Comparison of ENCODE assay signal across 13 cellular contexts in the genomic region with DNA sequence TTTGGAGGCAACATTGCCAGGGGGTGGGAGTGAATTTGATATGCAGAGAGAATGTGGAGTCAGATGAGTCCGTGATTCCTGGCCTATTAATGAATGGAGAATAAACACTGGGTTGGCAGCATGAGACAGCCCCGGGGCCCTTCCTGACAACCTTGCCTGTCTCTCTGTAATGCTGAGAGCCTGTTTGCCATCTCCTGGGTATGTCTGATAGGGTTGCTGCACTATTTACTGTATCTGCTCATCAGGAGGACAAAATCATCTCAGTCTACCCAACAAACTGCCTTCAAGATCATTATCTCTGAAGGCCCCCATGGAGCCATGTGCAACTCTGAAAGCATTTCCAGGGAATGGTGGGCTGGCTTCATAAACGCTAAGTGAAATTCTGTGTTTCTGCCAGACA.
DNase-seq lines count a peak whose midpoint lies in the region; ATAC-seq and TF ChIP-seq lines count a peak whose summit lies in the region.
"Had no signal": no experiment of that assay in that cellular context is flagged by ENCODE, and none has a peak within 500 bp of the region (broad histone marks: within the 10 kb centered on the region; RNA-seq: fewer than 3 reads in every experiment).

No MANE protein-coding gene starts in this region.

- ATAC-seq in SK-N-SH treated with all-trans-retinoic acid at 6 μM for 48 hours (peak; percentile 35; the same call in 1 of the 3 replicates), GM18858 (IDR thresholded peaks at IDR 0.05; ENCODE audit: unreplicated experiment) (no peak), GM18498 (IDR thresholded peaks at IDR 0.05; ENCODE audit: unreplicated experiment) (no peak)
- ATAC-seq: left colon had no signal

- peak; percentile 60 for DNase-seq in COLO668 (lab: John Stamatoyannopoulos, UW; ENCODE audit: unreplicated experiment)
- peak; percentile 80 for DNase-seq in NCI-H128 (lab: John Stamatoyannopoulos, UW; ENCODE audit: unreplicated experiment)
- peak; percentile 62 for DNase-seq in islet precursor cell
- DNase-seq in T-helper 1 cell: no peak
- DNase-seq in GM03348 (ENCODE audit: low spot score): no peak
- DNase-seq: dorsolateral prefrontal cortex, glutamatergic neuron, left colon, MG63, thyroid gland had no signal

TF ChIP-seq in SK-N-SH treated with all-trans-retinoic acid at 6 μM for 48 hours, 23 proteins besides CTCF, POLR2A, EP300 and RAD21:
- TF ChIP-seq OSR1 (CRISPR knock-in tag; IDR thresholded peaks at IDR 0.05) (no peak), ISL1 (CRISPR knock-in tag; IDR thresholded peaks at IDR 0.05) (no peak; the same call in 1 of the 2 replicates), GLIS3 (CRISPR knock-in tag; IDR thresholded peaks at IDR 0.05) (no peak), SNAI2 (CRISPR knock-in tag; IDR thresholded peaks at IDR 0.05) (no peak), ARNTL (CRISPR knock-in tag; IDR thresholded peaks at IDR 0.05; ENCODE audit: borderline replicate concordance, low read depth) (no peak), ZNF565 (CRISPR knock-in tag; conservative IDR thresholded peaks at IDR 0.05; ENCODE audit: low read depth) (no peak), ZC3H10 (CRISPR knock-in tag; IDR thresholded peaks at IDR 0.05) (no peak), TCF4 (CRISPR knock-in tag; IDR thresholded peaks at IDR 0.05; ENCODE audit: borderline replicate concordance) (peak; percentile 57; the same call in 1 of the 2 replicates), PPARA (CRISPR knock-in tag; IDR thresholded peaks at IDR 0.05; ENCODE audit: borderline replicate concordance) (no peak), ZFP30 (CRISPR knock-in tag; IDR thresholded peaks at IDR 0.05) (no peak), ZFP3 (CRISPR knock-in tag; IDR thresholded peaks at IDR 0.05) (no peak), RARB (CRISPR knock-in tag; IDR thresholded peaks at IDR 0.05) (no peak), TOX (CRISPR knock-in tag; IDR thresholded peaks at IDR 0.05; ENCODE audit: borderline replicate concordance) (no peak)
- TF ChIP-seq, protein P1, sequence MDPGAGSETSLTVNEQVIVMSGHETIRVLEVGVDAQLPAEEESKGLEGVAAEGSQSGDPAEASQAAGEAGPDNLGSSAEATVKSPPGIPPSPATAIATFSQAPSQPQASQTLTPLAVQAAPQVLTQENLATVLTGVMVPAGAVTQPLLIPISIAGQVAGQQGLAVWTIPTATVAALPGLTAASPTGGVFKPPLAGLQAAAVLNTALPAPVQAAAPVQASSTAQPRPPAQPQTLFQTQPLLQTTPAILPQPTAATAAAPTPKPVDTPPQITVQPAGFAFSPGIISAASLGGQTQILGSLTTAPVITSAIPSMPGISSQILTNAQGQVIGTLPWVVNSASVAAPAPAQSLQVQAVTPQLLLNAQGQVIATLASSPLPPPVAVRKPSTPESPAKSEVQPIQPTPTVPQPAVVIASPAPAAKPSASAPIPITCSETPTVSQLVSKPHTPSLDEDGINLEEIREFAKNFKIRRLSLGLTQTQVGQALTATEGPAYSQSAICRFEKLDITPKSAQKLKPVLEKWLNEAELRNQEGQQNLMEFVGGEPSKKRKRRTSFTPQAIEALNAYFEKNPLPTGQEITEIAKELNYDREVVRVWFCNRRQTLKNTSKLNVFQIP (CRISPR knock-in tag; IDR thresholded peaks at IDR 0.05; ENCODE audit: borderline replicate concordance, low read depth): no peak
- TF ChIP-seq, protein P2, sequence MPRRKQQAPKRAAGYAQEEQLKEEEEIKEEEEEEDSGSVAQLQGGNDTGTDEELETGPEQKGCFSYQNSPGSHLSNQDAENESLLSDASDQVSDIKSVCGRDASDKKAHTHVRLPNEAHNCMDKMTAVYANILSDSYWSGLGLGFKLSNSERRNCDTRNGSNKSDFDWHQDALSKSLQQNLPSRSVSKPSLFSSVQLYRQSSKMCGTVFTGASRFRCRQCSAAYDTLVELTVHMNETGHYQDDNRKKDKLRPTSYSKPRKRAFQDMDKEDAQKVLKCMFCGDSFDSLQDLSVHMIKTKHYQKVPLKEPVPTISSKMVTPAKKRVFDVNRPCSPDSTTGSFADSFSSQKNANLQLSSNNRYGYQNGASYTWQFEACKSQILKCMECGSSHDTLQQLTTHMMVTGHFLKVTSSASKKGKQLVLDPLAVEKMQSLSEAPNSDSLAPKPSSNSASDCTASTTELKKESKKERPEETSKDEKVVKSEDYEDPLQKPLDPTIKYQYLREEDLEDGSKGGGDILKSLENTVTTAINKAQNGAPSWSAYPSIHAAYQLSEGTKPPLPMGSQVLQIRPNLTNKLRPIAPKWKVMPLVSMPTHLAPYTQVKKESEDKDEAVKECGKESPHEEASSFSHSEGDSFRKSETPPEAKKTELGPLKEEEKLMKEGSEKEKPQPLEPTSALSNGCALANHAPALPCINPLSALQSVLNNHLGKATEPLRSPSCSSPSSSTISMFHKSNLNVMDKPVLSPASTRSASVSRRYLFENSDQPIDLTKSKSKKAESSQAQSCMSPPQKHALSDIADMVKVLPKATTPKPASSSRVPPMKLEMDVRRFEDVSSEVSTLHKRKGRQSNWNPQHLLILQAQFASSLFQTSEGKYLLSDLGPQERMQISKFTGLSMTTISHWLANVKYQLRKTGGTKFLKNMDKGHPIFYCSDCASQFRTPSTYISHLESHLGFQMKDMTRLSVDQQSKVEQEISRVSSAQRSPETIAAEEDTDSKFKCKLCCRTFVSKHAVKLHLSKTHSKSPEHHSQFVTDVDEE (CRISPR knock-in tag; IDR thresholded peaks at IDR 0.05): peak; percentile 82

Comparison
In these comparisons a context has a peak if more than half of its experiments do, and no peak if none do; other contexts are left out.
1. DNase-seq: peak in COLO668 (single experiment), NCI-H128 (single experiment) and islet precursor cell (single experiment); none in T-helper 1 cell (0 of 5) and GM03348 (single experiment).